ENCODE assay signal across 10 cellular contexts in the genomic region with DNA sequence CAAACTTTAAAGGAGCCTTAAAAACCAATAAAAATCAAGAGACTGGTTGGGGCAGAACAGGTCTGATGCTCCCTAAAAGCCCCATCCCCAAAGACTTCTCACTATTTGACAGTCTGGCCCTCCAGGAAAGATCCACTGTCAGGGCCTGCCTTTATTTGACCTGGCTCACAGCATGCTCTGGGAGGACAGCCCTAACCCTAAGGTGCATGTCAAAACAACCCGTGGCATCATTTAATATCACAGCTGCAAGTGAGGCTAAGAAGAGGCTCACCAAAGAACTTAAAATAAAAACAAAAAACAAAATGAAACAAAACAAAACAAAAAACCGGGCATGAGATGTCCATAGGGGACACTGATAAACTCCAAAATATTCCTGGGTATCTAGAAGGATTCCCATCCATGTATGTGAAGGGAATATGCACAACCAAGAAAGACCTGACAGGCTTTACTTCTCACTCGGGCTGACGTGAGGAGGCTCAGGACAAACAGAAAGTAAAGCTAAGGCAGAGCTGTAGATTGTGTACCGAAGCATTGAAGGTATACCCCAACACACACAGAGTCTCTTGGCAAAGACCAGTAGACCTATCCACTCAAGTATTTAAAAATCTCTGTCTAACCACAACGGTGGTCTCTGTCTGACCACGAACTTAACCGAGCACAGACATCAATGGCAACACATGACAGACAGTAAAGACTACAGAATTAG. TPM values are rescaled to one million over a fixed set of nuclear protein-coding genes. Genes with fewer than 3 reads are reported as not detected.
DNase-seq lines count a peak whose midpoint lies in the region; ATAC-seq lines count a peak whose summit lies in the region.
"Had no signal": no experiment of that assay in that cellular context is flagged by ENCODE, and none has a peak within 500 bp of the region (broad histone marks: within the 10 kb centered on the region; RNA-seq: fewer than 3 reads in every experiment).

No MANE protein-coding gene starts in this region.

- CTCF ChIA-PET in activated CD4-positive, alpha-beta memory T cell treated with anti-CD3 and anti-CD28 coated beads for 36 hours (lab: Charles Lee), result interaction anchor here (1.8 kb wide), 1 partner anchor 11 kb away, joined by 5 read pairs; no protein-coding TSS in a partner anchor

- no peaks in the 10 kb centered on the region for H3K9me3 Mint-ChIP-seq in activated T-cell treated with anti-CD3 and anti-CD28 coated beads, Interleukin-2, amount 50 U/mL, for 72 hours
- H3K9me3 Mint-ChIP-seq in activated CD4-positive, alpha-beta memory T cell treated with anti-CD3 and anti-CD28 coated beads for 36 hours, result no peaks in the 10 kb centered on the region
- H3K9me3 Mint-ChIP-seq in stimulated activated effector memory CD8-positive, alpha-beta T cell treated with anti-CD3 and anti-CD28 coated beads, Interleukin-12 subunit alpha, Interleukin-12 subunit beta, amount 100 ng/mL, for 72 hours, result no peaks in the 10 kb centered on the region

- intact Hi-C loops in activated CD4-positive, alpha-beta memory T cell treated with anti-CD3 and anti-CD28 coated beads for 36 hours (cut with micrococcal nuclease), result no loop called here

- no peaks in the 10 kb centered on the region for H3K27me3 Mint-ChIP-seq in activated T-cell treated with anti-CD3 and anti-CD28 coated beads, Interleukin-2, amount 50 U/mL, for 72 hours (ENCODE audit: low read depth)
- H3K27me3 Mint-ChIP-seq in activated CD4-positive, alpha-beta memory T cell treated with anti-CD3 and anti-CD28 coated beads for 36 hours, result no peaks in the 10 kb centered on the region

- peak overlapping the region; percentile 58 for H3K27ac Mint-ChIP-seq in activated T-cell treated with anti-CD3 and anti-CD28 coated beads, Interleukin-2, amount 50 U/mL, for 72 hours
- H3K27ac Mint-ChIP-seq in activated CD4-positive, alpha-beta memory T cell treated with anti-CD3 and anti-CD28 coated beads for 36 hours, result no peak overlapping the region
- peak overlapping the region; percentile 5 for H3K27ac Mint-ChIP-seq in stimulated activated effector memory CD8-positive, alpha-beta T cell treated with anti-CD3 and anti-CD28 coated beads, Interleukin-12 subunit alpha, Interleukin-12 subunit beta, amount 100 ng/mL, for 72 hours

- ATAC-seq in activated T-cell treated with anti-CD3 and anti-CD28 coated beads, Interleukin-2, amount 50 U/mL, for 72 hours (replicated peaks in 1 of 2), result peak; percentile 49 to 51
- ATAC-seq in HG03045 (IDR thresholded peaks at IDR 0.05; ENCODE audit: unreplicated experiment) (peak; percentile 72), HG03457 (IDR thresholded peaks at IDR 0.05; ENCODE audit: unreplicated experiment) (no peak)
- no peak for ATAC-seq in stimulated activated effector memory CD8-positive, alpha-beta T cell treated with anti-CD3 and anti-CD28 coated beads, Interleukin-12 subunit alpha, Interleukin-12 subunit beta, amount 100 ng/mL, for 72 hours
- no peak for ATAC-seq in activated CD4-positive, CD25-positive, alpha-beta regulatory T cell treated with anti-CD3 and anti-CD28 coated beads, Interleukin-2, amount 50 U/mL, for 24 hours

- peak overlapping the region; percentile 67 to 78 for H3K4me3 Mint-ChIP-seq in activated T-cell treated with anti-CD3 and anti-CD28 coated beads, Interleukin-2, amount 50 U/mL, for 72 hours
- peak overlapping the region; percentile 47 for H3K4me3 Mint-ChIP-seq in activated CD4-positive, alpha-beta memory T cell treated with anti-CD3 and anti-CD28 coated beads for 36 hours
- peak overlapping the region; percentile 41 for H3K4me3 Mint-ChIP-seq in stimulated activated effector memory CD8-positive, alpha-beta T cell treated with anti-CD3 and anti-CD28 coated beads, Interleukin-12 subunit alpha, Interleukin-12 subunit beta, amount 100 ng/mL, for 72 hours

- H3K36me3 Mint-ChIP-seq in activated T-cell treated with anti-CD3 and anti-CD28 coated beads, Interleukin-2, amount 50 U/mL, for 72 hours (ENCODE audit: insufficient read depth in 2 of 2), result peaks cover 0 to 4% of the 10 kb centered on the region in 2 donors
- H3K36me3 Mint-ChIP-seq in activated CD4-positive, alpha-beta memory T cell treated with anti-CD3 and anti-CD28 coated beads for 36 hours, result peaks cover 6% of the 10 kb centered on the region
- peaks cover 24% of the 10 kb centered on the region for H3K36me3 Mint-ChIP-seq in stimulated activated effector memory CD8-positive, alpha-beta T cell treated with anti-CD3 and anti-CD28 coated beads, Interleukin-12 subunit alpha, Interleukin-12 subunit beta, amount 100 ng/mL, for 72 hours

- POLR2A ChIA-PET in activated CD4-positive, alpha-beta memory T cell treated with anti-CD3 and anti-CD28 coated beads for 36 hours (lab: Charles Lee), result no interaction called here

- peaks cover 28% of the 10 kb centered on the region for H3K4me1 Mint-ChIP-seq in activated T-cell treated with anti-CD3 and anti-CD28 coated beads, Interleukin-2, amount 50 U/mL, for 72 hours (ENCODE audit: low read depth)
- peaks cover 10% of the 10 kb centered on the region for H3K4me1 Mint-ChIP-seq in activated CD4-positive, alpha-beta memory T cell treated with anti-CD3 and anti-CD28 coated beads for 36 hours (ENCODE audit: low read depth)
- H3K4me1 Mint-ChIP-seq in stimulated activated effector memory CD8-positive, alpha-beta T cell treated with anti-CD3 and anti-CD28 coated beads, Interleukin-12 subunit alpha, Interleukin-12 subunit beta, amount 100 ng/mL, for 72 hours, result peaks cover 15% of the 10 kb centered on the region

- no peak for DNase-seq in activated T-cell treated with anti-CD3 and anti-CD28 coated beads, Interleukin-2, amount 50 U/mL, for 72 hours
- no peak for DNase-seq in activated T-cell treated with anti-CD3 and anti-CD28 coated beads, Interleukin-2, amount 50 U/mL, for 1 hour
- no peak for DNase-seq in activated CD4-positive, alpha-beta memory T cell treated with anti-CD3 and anti-CD28 coated beads for 36 hours
- no peak for DNase-seq in stimulated activated effector memory CD8-positive, alpha-beta T cell treated with anti-CD3 and anti-CD28 coated beads, Interleukin-12 subunit alpha, Interleukin-12 subunit beta, amount 100 ng/mL, for 72 hours (ENCODE audit: low spot score in 2 of 2)
- no peak for DNase-seq in NCI-H1105 treated with DMSO at 0.1 percent for 48 hours (lab: John Stamatoyannopoulos, UW)
- DNase-seq: activated effector memory CD4-positive, alpha-beta T cell treated with Interleukin-2 at 50 U/mL for 16 hours; KG1 had no signal

RNA-seq across cellular contexts. Expression of gene AHI1, which starts 57.3 kb away (rescaled TPM):
- total RNA-seq in activated T-cell treated with anti-CD3 and anti-CD28 coated beads, Interleukin-2, amount 50 U/mL, for 72 hours, result 10 to 100 TPM; 48.7 to 62.8 TPM
- 10 to 100 TPM; 18.6 to 22.7 TPM for total RNA-seq in activated CD4-positive, alpha-beta memory T cell treated with anti-CD3 and anti-CD28 coated beads for 36 hours

Comparison
In these comparisons a context has a peak if more than half of its experiments do, and no peak if none do; other contexts are left out.
1. ATAC-seq: peak in activated T-cell treated with anti-CD3 and anti-CD28 coated beads, Interleukin-2, amount 50 U/mL, for 72 hours (2 of 2) and HG03045 (single experiment); none in stimulated activated effector memory CD8-positive, alpha-beta T cell treated with anti-CD3 and anti-CD28 coated beads, Interleukin-12 subunit alpha, Interleukin-12 subunit beta, amount 100 ng/mL, for 72 hours (single experiment), HG03457 (single experiment) and activated CD4-positive, CD25-positive, alpha-beta regulatory T cell treated with anti-CD3 and anti-CD28 coated beads, Interleukin-2, amount 50 U/mL, for 24 hours (0 of 2).
2. Peak in every context shown above with its lines, with median percentiles within 50 percentile points of each other: H3K4me3 Mint-ChIP-seq.